In genomic region chr17:50765454-50766221, GRCh38 we compare ENCODE assay signal across 1 cellular context.
TF ChIP-seq lines count a peak whose summit lies in the region.

No MANE protein-coding gene starts in this region.

TF ChIP-seq in K562, 482 proteins besides CTCF, POLR2A, EP300 and RAD21:
- no peak for TF ChIP-seq TCFL5 (CRISPR knock-in tag; conservative IDR thresholded peaks at IDR 0.05)
- no peak for TF ChIP-seq PURB (CRISPR knock-in tag; IDR thresholded peaks at IDR 0.05; ENCODE audit: low read depth)
- no peak for TF ChIP-seq POLR3G (IDR thresholded peaks at IDR 0.05; ENCODE audit: extremely low read depth, insufficient read length, insufficient replicate concordance)
- TF ChIP-seq MEIS2 (IDR thresholded peaks at IDR 0.05; ENCODE audit: partially characterized antibody): no peak
